8 cellular contexts compared by ENCODE assay signal in genomic region chr1:22018583-22019559, GRCh38. TPM values are rescaled to one million over a fixed set of nuclear protein-coding genes. Genes with fewer than 3 reads are reported as not detected.
DNase-seq lines count a peak whose midpoint lies in the region; ATAC-seq lines count a peak whose summit lies in the region.

No MANE protein-coding gene starts in this region.

- peaks cover 16 to 32% (median 20%) of the 10 kb centered on the region in 4 donors for H3K4me1 Mint-ChIP-seq in CD4-positive, CD25-positive, alpha-beta regulatory T cell
- H3K4me1 Mint-ChIP-seq in activated T-cell treated with anti-CD3 and anti-CD28 coated beads, Interleukin-2, amount 50 U/mL, for 72 hours (ENCODE audit: low read depth), result peaks cover 30% of the 10 kb centered on the region

- H3K4me3 Mint-ChIP-seq in CD4-positive, CD25-positive, alpha-beta regulatory T cell, result peak overlapping the region; percentile 1 to 59 (median 34)
- peak overlapping the region; percentile 52 to 69 for H3K4me3 Mint-ChIP-seq in activated T-cell treated with anti-CD3 and anti-CD28 coated beads, Interleukin-2, amount 50 U/mL, for 72 hours

- no peaks in the 10 kb centered on the region for H3K36me3 Mint-ChIP-seq in CD4-positive, CD25-positive, alpha-beta regulatory T cell
- no peaks in the 10 kb centered on the region for H3K36me3 Mint-ChIP-seq in activated T-cell treated with anti-CD3 and anti-CD28 coated beads, Interleukin-2, amount 50 U/mL, for 72 hours (ENCODE audit: insufficient read depth in 2 of 2)

- no peaks in the 10 kb centered on the region for H3K27me3 ChIP-seq in CD4-positive, CD25-positive, alpha-beta regulatory T cell (ENCODE audit: control insufficient read depth, insufficient read depth, low read length)

- H3K9me3 Mint-ChIP-seq in CD4-positive, CD25-positive, alpha-beta regulatory T cell, result no peaks in the 10 kb centered on the region
- H3K9me3 Mint-ChIP-seq in activated T-cell treated with anti-CD3 and anti-CD28 coated beads, Interleukin-2, amount 50 U/mL, for 72 hours, result no peaks in the 10 kb centered on the region

- peak; percentile 41 to 94 (median 57) for DNase-seq in CD4-positive, CD25-positive, alpha-beta regulatory T cell
- DNase-seq in HCEC 1CT, result peak; percentile 89
- DNase-seq in RPMI7951 (ENCODE audit: low read depth), result peak; percentile 94
- DNase-seq in activated T-cell treated with anti-CD3 and anti-CD28 coated beads, Interleukin-2, amount 50 U/mL, for 72 hours, result peak; percentile 72 to 75
- DNase-seq in glomerular visceral epithelial cell (ENCODE audit: extremely low spot score), result peak; percentile 84
- peak; percentile 60 to 61 for DNase-seq in stimulated activated CD4-positive, alpha-beta T cell treated with anti-CD3 and anti-CD28 coated beads, Interleukin-15, amount 100 ng/mL, for 48 hours (ENCODE audit: low read depth in 2 of 2)
- no peak for DNase-seq in hippocampal formation (lab: John Stamatoyannopoulos, UW)

- H3K4me1 ChIP-seq in CD4-positive, CD25-positive, alpha-beta regulatory T cell (ENCODE audit: control insufficient read depth, insufficient read depth, low read length, poor library complexity, severe bottlenecking), result peaks cover 28% of the 10 kb centered on the region

- H3K4me3 ChIP-seq in CD4-positive, CD25-positive, alpha-beta regulatory T cell (ENCODE audit: low read depth, low read length), result peak overlapping the region; percentile 59

- H3K27me3 Mint-ChIP-seq in CD4-positive, CD25-positive, alpha-beta regulatory T cell, result peaks cover 5% of the 10 kb centered on the region
- no peaks in the 10 kb centered on the region for H3K27me3 Mint-ChIP-seq in activated T-cell treated with anti-CD3 and anti-CD28 coated beads, Interleukin-2, amount 50 U/mL, for 72 hours (ENCODE audit: low read depth)

- peak overlapping the region; percentile 86 to 100 (median 91) for H3K27ac Mint-ChIP-seq in CD4-positive, CD25-positive, alpha-beta regulatory T cell
- peak overlapping the region; percentile 89 for H3K27ac Mint-ChIP-seq in activated T-cell treated with anti-CD3 and anti-CD28 coated beads, Interleukin-2, amount 50 U/mL, for 72 hours

- H3K9me3 ChIP-seq in CD4-positive, CD25-positive, alpha-beta regulatory T cell (ENCODE audit: control insufficient read depth in 2 of 2, low read length in 2 of 2), result no peaks in the 10 kb centered on the region

- ATAC-seq in CD4-positive, CD25-positive, alpha-beta regulatory T cell (ENCODE audit: low read depth in 2 of 2), result peak; percentile 98 to 99
- peak; percentile 99 for ATAC-seq in activated T-cell treated with anti-CD3 and anti-CD28 coated beads, Interleukin-2, amount 50 U/mL, for 72 hours (replicated peaks in 1 of 2)
- ATAC-seq in HG03439 (IDR thresholded peaks at IDR 0.05; ENCODE audit: unreplicated experiment), result no peak

- H3K36me3 ChIP-seq in CD4-positive, CD25-positive, alpha-beta regulatory T cell (ENCODE audit: control insufficient read depth, insufficient read depth, low read length), result no peaks in the 10 kb centered on the region

- H3K27ac ChIP-seq in CD4-positive, CD25-positive, alpha-beta regulatory T cell (ENCODE audit: insufficient read depth, low read length, poor library complexity, severe bottlenecking), result peak overlapping the region; percentile 75

RNA-seq across cellular contexts. Expression of gene CELA3A, which starts 17.4 kb away (rescaled TPM):
- not detected for total RNA-seq in CD4-positive, CD25-positive, alpha-beta regulatory T cell
- not detected for polyA plus RNA-seq in CD4-positive, CD25-positive, alpha-beta regulatory T cell
- not detected in 2 replicates for total RNA-seq in RPMI7951 (2014; rRNA removed; shearing (Covaris generic))
- not detected for total RNA-seq in activated T-cell treated with anti-CD3 and anti-CD28 coated beads, Interleukin-2, amount 50 U/mL, for 72 hours

RNA-seq across cellular contexts. Expression of gene CDC42, which starts 33.6 kb away (rescaled TPM):
- 376 TPM for total RNA-seq in CD4-positive, CD25-positive, alpha-beta regulatory T cell
- polyA plus RNA-seq in CD4-positive, CD25-positive, alpha-beta regulatory T cell, result 100 to 1,000 TPM; 290 to 513 (median 434) TPM
- total RNA-seq in RPMI7951 (2014; rRNA removed; shearing (Covaris generic)), result 554 and 659 TPM in 2 replicates
- total RNA-seq in activated T-cell treated with anti-CD3 and anti-CD28 coated beads, Interleukin-2, amount 50 U/mL, for 72 hours, result 100 to 1,000 TPM; 292 to 349 TPM

RNA-seq across cellular contexts. Expression of gene CELA3B, which starts 42.0 kb away (rescaled TPM):
- not detected for total RNA-seq in CD4-positive, CD25-positive, alpha-beta regulatory T cell
- not detected for polyA plus RNA-seq in CD4-positive, CD25-positive, alpha-beta regulatory T cell
- not detected in 2 replicates for total RNA-seq in RPMI7951 (2014; rRNA removed; shearing (Covaris generic))
- not detected for total RNA-seq in activated T-cell treated with anti-CD3 and anti-CD28 coated beads, Interleukin-2, amount 50 U/mL, for 72 hours

Comparison
In these comparisons a context has a peak if more than half of its experiments do, and no peak if none do; other contexts are left out.
1. DNase-seq: peak in CD4-positive, CD25-positive, alpha-beta regulatory T cell (3 of 3), HCEC 1CT (single experiment), RPMI7951 (single experiment), activated T-cell treated with anti-CD3 and anti-CD28 coated beads, Interleukin-2, amount 50 U/mL, for 72 hours (2 of 2), glomerular visceral epithelial cell (single experiment) and stimulated activated CD4-positive, alpha-beta T cell treated with anti-CD3 and anti-CD28 coated beads, Interleukin-15, amount 100 ng/mL, for 48 hours (2 of 2); none in hippocampal formation (0 of 2).